In the genomic region with DNA sequence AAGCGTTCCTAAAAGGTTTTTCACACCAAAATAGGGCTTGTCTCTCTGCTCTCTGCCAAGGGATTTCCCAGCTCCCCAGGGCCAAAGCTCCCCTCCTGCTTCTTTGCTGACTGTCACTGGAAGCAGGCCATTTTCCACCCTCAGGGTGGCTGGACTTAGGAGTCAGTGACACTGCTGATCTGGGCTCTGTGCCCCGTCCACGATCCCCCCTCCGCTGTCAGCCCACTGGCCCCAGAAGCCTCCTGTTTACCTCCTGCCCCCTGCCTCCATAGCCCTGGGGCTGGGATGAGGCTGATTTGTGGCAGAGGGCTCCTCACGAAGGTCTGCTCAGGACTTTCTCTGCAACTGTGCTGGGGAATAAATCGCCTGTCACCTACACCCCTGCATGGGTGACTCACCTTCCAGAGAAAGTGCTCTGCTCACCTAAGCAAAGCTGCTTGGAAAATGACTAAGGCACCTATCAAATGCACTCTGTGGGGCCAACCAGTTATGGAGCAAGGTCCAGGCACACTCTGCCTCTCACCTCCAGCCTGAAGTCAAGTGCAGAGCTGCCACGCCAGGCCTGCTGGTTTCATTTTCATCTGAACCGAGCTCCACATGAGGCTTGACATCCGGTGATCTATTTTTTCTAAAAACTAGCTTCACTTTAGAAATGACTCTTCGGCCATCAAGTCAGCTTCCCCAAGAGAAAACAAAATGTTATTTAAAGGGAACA, we compare ENCODE assay signal across 8 cellular contexts. TPM values are rescaled to one million over a fixed set of nuclear protein-coding genes. Genes with fewer than 3 reads are reported as not detected.
DNase-seq lines count a peak whose midpoint lies in the region; ATAC-seq and TF ChIP-seq lines count a peak whose summit lies in the region.

No MANE protein-coding gene starts in this region.

- H3K27me3 ChIP-seq in fibroblast of lung (ENCODE audit: control insufficient read depth, insufficient read depth, low read length): no peaks in the 10 kb centered on the region
- no peaks in the 10 kb centered on the region for H3K27me3 ChIP-seq in gastrocnemius medialis

- no peak overlapping the region for H3K9ac ChIP-seq in fibroblast of lung (ENCODE audit: insufficient read depth, low read length)

- peaks cover 68% of the 10 kb centered on the region for H3K79me2 ChIP-seq in fibroblast of lung (ENCODE audit: control insufficient read depth, insufficient read depth, low read length)

- intact Hi-C loops in gastrocnemius medialis (cut with DNase I; ENCODE audit: low total_unique reads): loop anchor here (1.0 to 10.0 kb wide), 2 partner anchors 29 to 593 kb away; no protein-coding TSS in a partner anchor

- H3K36me3 ChIP-seq in fibroblast of lung (ENCODE audit: control insufficient read depth, insufficient read depth, low read length): peaks cover 4% of the 10 kb centered on the region
- no peaks in the 10 kb centered on the region for H3K36me3 ChIP-seq in gastrocnemius medialis

- H3K4me3 ChIP-seq in fibroblast of lung (replicated peaks in 1 of 4; ENCODE audit: control extremely low read depth in 1 of 4, insufficient read depth in 1 of 4, low read depth in 3 of 4, low read length in 4 of 4) (peak overlapping the region in 1 of 4 experiments; percentile 82), gastrocnemius medialis (peak overlapping the region; percentile 3 to 50 (median 30))

- peaks cover 44% of the 10 kb centered on the region for H3K4me1 ChIP-seq in fibroblast of lung (ENCODE audit: control insufficient read depth, extremely low read depth, insufficient read depth, low read length)
- H3K4me1 ChIP-seq in gastrocnemius medialis: peaks cover 86 to 91% of the 10 kb centered on the region in 2 donors

- peak overlapping the region; percentile 53 for H3K27ac ChIP-seq in fibroblast of lung (ENCODE audit: insufficient read depth, low read length)
- H3K27ac ChIP-seq in gastrocnemius medialis: peak overlapping the region; percentile 88 to 98 (median 94)

- TF ChIP-seq CTCF in fibroblast of lung (conservative IDR thresholded peaks at IDR 0.05 in 1 of 2, IDR thresholded peaks at IDR 0.05 in 1 of 2; ENCODE audit: low read depth in 1 of 2, low read length in 2 of 2) (no peak), gastrocnemius medialis (IDR thresholded peaks at IDR 0.05 in 4 of 5, conservative IDR thresholded peaks at IDR 0.05 in 1 of 5) (peak in 1 of 5 experiments; percentile 2)

- H2AFZ ChIP-seq in fibroblast of lung (ENCODE audit: low read length): no peak overlapping the region

- in situ Hi-C loops in gastrocnemius medialis (cut with MboI; ENCODE audit: low sequenced_read_pairs in 4 of 4): loop anchor here in 1 of 4 donors (5.0 kb wide), 1 partner anchor 35 kb away; no protein-coding TSS in a partner anchor

- H4K20me1 ChIP-seq in fibroblast of lung (ENCODE audit: control insufficient read depth, extremely low read depth, insufficient read depth, low read length): no peaks in the 10 kb centered on the region

- ATAC-seq in GM18517 (IDR thresholded peaks at IDR 0.05; ENCODE audit: unreplicated experiment) (peak; percentile 24), gastrocnemius medialis (peak; percentile 67 to 72), GM19467 (IDR thresholded peaks at IDR 0.05; ENCODE audit: unreplicated experiment) (no peak), GM19455 (IDR thresholded peaks at IDR 0.05; ENCODE audit: unreplicated experiment) (no peak)

- H3K9me3 ChIP-seq in fibroblast of lung (ENCODE audit: control insufficient read depth, insufficient read depth, low read depth, low read length) (no peaks in the 10 kb centered on the region), gastrocnemius medialis (no peaks in the 10 kb centered on the region)

- DNase-seq in MV-4-11 (lab: John Stamatoyannopoulos, UW): peak; percentile 63
- DNase-seq in activated CD8-positive, alpha-beta memory T cell treated with anti-CD3 and anti-CD28 coated beads, Interleukin-2, amount 50 U/mL, for 4 hours: peak; percentile 72
- peak in 1 of 2 donors; percentile 77 for DNase-seq in fibroblast of lung (ENCODE audit: low read depth in 2 of 2)
- DNase-seq in gastrocnemius medialis: peak; percentile 92 to 96
- no peak for DNase-seq in retina

- H3K4me2 ChIP-seq in fibroblast of lung (ENCODE audit: extremely low read depth, insufficient read depth, low read length): peak overlapping the region; percentile 30

- TF ChIP-seq POLR2A in gastrocnemius medialis (IDR thresholded peaks at IDR 0.05): peak; percentile 80 to 89

RNA-seq across cellular contexts. Expression of a gene that starts 4.9 kb away (rescaled TPM):
- total RNA-seq in fibroblast of lung: 3.6 TPM in 2 replicates
- polyA plus RNA-seq in fibroblast of lung: 3.9 and 5.2 TPM in 2 replicates
- polyA plus RNA-seq in fibroblast of lung (2012): 3.8 and 5.8 TPM in 2 replicates
- polyA minus RNA-seq in fibroblast of lung (ENCODE audit: low replicate concordance): 3.6 and 6.0 TPM in 2 replicates
- 10 to 100 TPM; 18.0 to 62.8 (median 34.0) TPM for total RNA-seq in gastrocnemius medialis

RNA-seq across cellular contexts. Expression of a gene that starts 50.0 kb away (rescaled TPM):
- not detected in 2 replicates for total RNA-seq in fibroblast of lung
- not detected in 2 replicates for polyA plus RNA-seq in fibroblast of lung
- polyA plus RNA-seq in fibroblast of lung (2012): not detected in 2 replicates
- polyA minus RNA-seq in fibroblast of lung (ENCODE audit: low replicate concordance): not detected in 2 replicates
- total RNA-seq in gastrocnemius medialis: not detected

Comparison
In these comparisons a context has a peak if more than half of its experiments do, and no peak if none do; other contexts are left out.
1. ATAC-seq: peak in GM18517 (single experiment) and gastrocnemius medialis (2 of 2); none in GM19467 (single experiment) and GM19455 (single experiment).